19 cellular contexts compared by ENCODE assay signal in genomic region chr3:36210840-36211655, GRCh38.
A peak's percentile ranks its signal among the peaks of the same experiment; 100 is the strongest.
DNase-seq lines count a peak whose midpoint lies in the region; ATAC-seq and TF ChIP-seq lines count a peak whose summit lies in the region.
"Had no signal": no experiment of that assay in that cellular context is flagged by ENCODE, and none has a peak within 500 bp of the region (broad histone marks: within the 10 kb centered on the region; RNA-seq: fewer than 3 reads in every experiment).

No MANE protein-coding gene starts in this region.

- peak; percentile 23; the same call in 1 of the 2 replicates for TF ChIP-seq RAD21 in SK-N-SH (IDR thresholded peaks at IDR 0.05; ENCODE audit: low read length)

- POLR2A ChIA-PET in SK-N-SH (lab: Yijun Ruan, JAX) = no interaction called here

- H3K9me3 ChIP-seq in SK-N-SH = no peaks in the 10 kb centered on the region
- H3K9me3 ChIP-seq in skeletal muscle tissue (ENCODE audit: control insufficient read depth in 3 of 3, low read length in 3 of 3) = no peaks in the 10 kb centered on the region
- H3K9me3 ChIP-seq: colonic mucosa, pancreas had no signal

- no peak overlapping the region for H3K9ac ChIP-seq in SK-N-SH
- H3K9ac ChIP-seq in skeletal muscle tissue (ENCODE audit: low read depth in 1 of 3, low read length in 3 of 3) = no peak overlapping the region

- 0 out of 2 replicates have a peak, but pooled peaks cover 3% of the 10 kb centered on the region for H3K9me2 ChIP-seq in SK-N-SH

- no peak overlapping the region for H2AFZ ChIP-seq in SK-N-SH (ENCODE audit: low read depth)

- peak; percentile 45 for ATAC-seq in GM19397 (IDR thresholded peaks at IDR 0.05; ENCODE audit: unreplicated experiment)
- ATAC-seq in HG03097 (IDR thresholded peaks at IDR 0.05; ENCODE audit: low FRiP score, unreplicated experiment) = peak; percentile 66
- no peak for ATAC-seq in HG03432 (IDR thresholded peaks at IDR 0.05; ENCODE audit: unreplicated experiment)
- ATAC-seq: activated CD8-positive, alpha-beta T cell treated with anti-CD3 and anti-CD28 coated beads, Interleukin-2, amount 10 ng/mL, durations not matched to agents 7 days and 5 days; activated T-cell treated with anti-CD3 and anti-CD28 coated beads, Interleukin-2, amount 50 U/mL, for 72 hours; HepG2; naive thymus-derived CD8-positive, alpha-beta T cell; pancreas had no signal

- H3K36me3 ChIP-seq in SK-N-SH (replicated peaks in 1 of 2; ENCODE audit: control insufficient read depth in 1 of 2, insufficient read depth in 2 of 2, low read length in 1 of 2) = no peaks in the 10 kb centered on the region
- H3K36me3 ChIP-seq in skeletal muscle tissue (ENCODE audit: control insufficient read depth in 3 of 3, insufficient read depth in 3 of 3, low read length in 3 of 3) = no peaks in the 10 kb centered on the region
- H3K36me3 ChIP-seq: colonic mucosa, pancreas had no signal

- no peaks in the 10 kb centered on the region for H3F3A ChIP-seq in SK-N-SH (replicated peaks; ENCODE audit: insufficient read depth)

- CTCF ChIA-PET in SK-N-SH (lab: Yijun Ruan, JAX) = interaction anchor here (1.3 kb wide), 1 partner anchor 9 kb away, joined by 4 read pairs; no protein-coding TSS in a partner anchor

- DNase-seq in SK-N-SH (no peak), posterior vena cava (ENCODE audit: low spot score) (no peak), dedifferentiated amniotic fluid mesenchymal stem cell (ENCODE audit: extremely low spot score) (no peak)
- DNase-seq: activated CD8-positive, alpha-beta T cell treated with anti-CD3 and anti-CD28 coated beads, Interleukin-2, amount 10 ng/mL, durations not matched to agents 7 days and 5 days; activated T-cell treated with anti-CD3 and anti-CD28 coated beads, Interleukin-2, amount 50 U/mL, for 72 hours; colonic mucosa; H9; hippocampal formation; naive thymus-derived CD8-positive, alpha-beta T cell; NCI-H1930; pancreas; stimulated activated CD4-positive, alpha-beta T cell treated with anti-CD3 and anti-CD28 coated beads, Interleukin-4, amount 100 ng/mL, for 24 hours; T-helper 2 cell had no signal

- no peak for TF ChIP-seq EP300 in SK-N-SH (IDR thresholded peaks at IDR 0.05; ENCODE audit: borderline replicate concordance in 1 of 2, low read depth in 1 of 2, low read length in 1 of 2)

- H3K4me1 ChIP-seq in SK-N-SH (ENCODE audit: control insufficient read depth in 1 of 2, insufficient read depth in 2 of 2, low read depth in 1 of 2, low read length in 1 of 2) (peaks cover 0 to 10% of the 10 kb centered on the region in 2 experiments; a peak in 3 of 4 replicates), skeletal muscle tissue (ENCODE audit: control insufficient read depth in 3 of 3, insufficient read depth in 3 of 3, low read length in 3 of 3) (peaks cover 2 to 21% (median 13%) of the 10 kb centered on the region in 3 donors)
- H3K4me1 ChIP-seq: colonic mucosa, pancreas had no signal

- intact Hi-C loops in posterior vena cava (cut with DNase I) = no loop called here

- no peaks in the 10 kb centered on the region for H4K20me1 ChIP-seq in SK-N-SH (ENCODE audit: insufficient read depth)

- H3K4me2 ChIP-seq in SK-N-SH = no peak overlapping the region

- H3K4me3 ChIP-seq in SK-N-SH (ENCODE audit: low read depth in 2 of 2, low read length in 1 of 2) (no peak overlapping the region), skeletal muscle tissue (ENCODE audit: low read length in 3 of 3) (no peak overlapping the region)
- H3K4me3 ChIP-seq: colonic mucosa, pancreas, skin epidermis had no signal

- WGBS in SK-N-SH (ENCODE audit: low lambda C conversion rate) = 73% methylated on average over 3 of the region's 3 CpGs

- H3K27ac ChIP-seq in SK-N-SH (ENCODE audit: low read depth in 2 of 2, low read length in 1 of 2) = no peak overlapping the region
- H3K27ac ChIP-seq in skeletal muscle tissue (ENCODE audit: low read depth, low read length) = peak overlapping the region; percentile 66
- H3K27ac ChIP-seq: colonic mucosa, pancreas, skin epidermis had no signal

- no peaks in the 10 kb centered on the region for H3K79me2 ChIP-seq in SK-N-SH (ENCODE audit: insufficient read depth)

- TF ChIP-seq CTCF in SK-N-SH (IDR thresholded peaks at IDR 0.05) = no peak

- H3K27me3 ChIP-seq in SK-N-SH (ENCODE audit: insufficient read depth) = no peaks in the 10 kb centered on the region
- H3K27me3 ChIP-seq in skeletal muscle tissue (ENCODE audit: control insufficient read depth in 3 of 3, insufficient read depth in 3 of 3, low read length in 3 of 3) = no peaks in the 10 kb centered on the region
- H3K27me3 ChIP-seq: colonic mucosa, pancreas had no signal

TF ChIP-seq in SK-N-SH, 30 proteins besides CTCF, POLR2A, EP300 and RAD21 (continues in another document):
- TF ChIP-seq SMC3 (IDR thresholded peaks at IDR 0.05; ENCODE audit: low read depth, low read length) (no peak), YY1 (IDR thresholded peaks at IDR 0.05; ENCODE audit: low read depth) (no peak), FOXM1 (IDR thresholded peaks at IDR 0.05; ENCODE audit: low read depth) (no peak), TAF1 (IDR thresholded peaks at IDR 0.05; ENCODE audit: borderline replicate concordance, low read depth, low read length) (no peak), POLR2AphosphoS5 (IDR thresholded peaks at IDR 0.05; ENCODE audit: low read depth, low read length) (no peak), FOXJ3 (CRISPR knock-in tag; IDR thresholded peaks at IDR 0.05) (no peak), TEAD4 (IDR thresholded peaks at IDR 0.05; ENCODE audit: borderline replicate concordance, insufficient read depth) (no peak), RFX5 (IDR thresholded peaks at IDR 0.05; ENCODE audit: low read length) (no peak)
- TF ChIP-seq, protein P1, sequence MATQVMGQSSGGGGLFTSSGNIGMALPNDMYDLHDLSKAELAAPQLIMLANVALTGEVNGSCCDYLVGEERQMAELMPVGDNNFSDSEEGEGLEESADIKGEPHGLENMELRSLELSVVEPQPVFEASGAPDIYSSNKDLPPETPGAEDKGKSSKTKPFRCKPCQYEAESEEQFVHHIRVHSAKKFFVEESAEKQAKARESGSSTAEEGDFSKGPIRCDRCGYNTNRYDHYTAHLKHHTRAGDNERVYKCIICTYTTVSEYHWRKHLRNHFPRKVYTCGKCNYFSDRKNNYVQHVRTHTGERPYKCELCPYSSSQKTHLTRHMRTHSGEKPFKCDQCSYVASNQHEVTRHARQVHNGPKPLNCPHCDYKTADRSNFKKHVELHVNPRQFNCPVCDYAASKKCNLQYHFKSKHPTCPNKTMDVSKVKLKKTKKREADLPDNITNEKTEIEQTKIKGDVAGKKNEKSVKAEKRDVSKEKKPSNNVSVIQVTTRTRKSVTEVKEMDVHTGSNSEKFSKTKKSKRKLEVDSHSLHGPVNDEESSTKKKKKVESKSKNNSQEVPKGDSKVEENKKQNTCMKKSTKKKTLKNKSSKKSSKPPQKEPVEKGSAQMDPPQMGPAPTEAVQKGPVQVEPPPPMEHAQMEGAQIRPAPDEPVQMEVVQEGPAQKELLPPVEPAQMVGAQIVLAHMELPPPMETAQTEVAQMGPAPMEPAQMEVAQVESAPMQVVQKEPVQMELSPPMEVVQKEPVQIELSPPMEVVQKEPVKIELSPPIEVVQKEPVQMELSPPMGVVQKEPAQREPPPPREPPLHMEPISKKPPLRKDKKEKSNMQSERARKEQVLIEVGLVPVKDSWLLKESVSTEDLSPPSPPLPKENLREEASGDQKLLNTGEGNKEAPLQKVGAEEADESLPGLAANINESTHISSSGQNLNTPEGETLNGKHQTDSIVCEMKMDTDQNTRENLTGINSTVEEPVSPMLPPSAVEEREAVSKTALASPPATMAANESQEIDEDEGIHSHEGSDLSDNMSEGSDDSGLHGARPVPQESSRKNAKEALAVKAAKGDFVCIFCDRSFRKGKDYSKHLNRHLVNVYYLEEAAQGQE (IDR thresholded peaks at IDR 0.05; ENCODE audit: low read depth, low read length) = no peak
- TF ChIP-seq, protein P2, sequence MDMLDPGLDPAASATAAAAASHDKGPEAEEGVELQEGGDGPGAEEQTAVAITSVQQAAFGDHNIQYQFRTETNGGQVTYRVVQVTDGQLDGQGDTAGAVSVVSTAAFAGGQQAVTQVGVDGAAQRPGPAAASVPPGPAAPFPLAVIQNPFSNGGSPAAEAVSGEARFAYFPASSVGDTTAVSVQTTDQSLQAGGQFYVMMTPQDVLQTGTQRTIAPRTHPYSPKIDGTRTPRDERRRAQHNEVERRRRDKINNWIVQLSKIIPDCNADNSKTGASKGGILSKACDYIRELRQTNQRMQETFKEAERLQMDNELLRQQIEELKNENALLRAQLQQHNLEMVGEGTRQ (IDR thresholded peaks at IDR 0.05; ENCODE audit: borderline replicate concordance, low read depth, low read length) = no peak
- TF ChIP-seq, protein P3, sequence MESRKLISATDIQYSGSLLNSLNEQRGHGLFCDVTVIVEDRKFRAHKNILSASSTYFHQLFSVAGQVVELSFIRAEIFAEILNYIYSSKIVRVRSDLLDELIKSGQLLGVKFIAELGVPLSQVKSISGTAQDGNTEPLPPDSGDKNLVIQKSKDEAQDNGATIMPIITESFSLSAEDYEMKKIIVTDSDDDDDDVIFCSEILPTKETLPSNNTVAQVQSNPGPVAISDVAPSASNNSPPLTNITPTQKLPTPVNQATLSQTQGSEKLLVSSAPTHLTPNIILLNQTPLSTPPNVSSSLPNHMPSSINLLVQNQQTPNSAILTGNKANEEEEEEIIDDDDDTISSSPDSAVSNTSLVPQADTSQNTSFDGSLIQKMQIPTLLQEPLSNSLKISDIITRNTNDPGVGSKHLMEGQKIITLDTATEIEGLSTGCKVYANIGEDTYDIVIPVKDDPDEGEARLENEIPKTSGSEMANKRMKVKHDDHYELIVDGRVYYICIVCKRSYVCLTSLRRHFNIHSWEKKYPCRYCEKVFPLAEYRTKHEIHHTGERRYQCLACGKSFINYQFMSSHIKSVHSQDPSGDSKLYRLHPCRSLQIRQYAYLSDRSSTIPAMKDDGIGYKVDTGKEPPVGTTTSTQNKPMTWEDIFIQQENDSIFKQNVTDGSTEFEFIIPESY (IDR thresholded peaks at IDR 0.05; ENCODE audit: borderline replicate concordance, low read depth) = no peak
- TF ChIP-seq, protein P4, sequence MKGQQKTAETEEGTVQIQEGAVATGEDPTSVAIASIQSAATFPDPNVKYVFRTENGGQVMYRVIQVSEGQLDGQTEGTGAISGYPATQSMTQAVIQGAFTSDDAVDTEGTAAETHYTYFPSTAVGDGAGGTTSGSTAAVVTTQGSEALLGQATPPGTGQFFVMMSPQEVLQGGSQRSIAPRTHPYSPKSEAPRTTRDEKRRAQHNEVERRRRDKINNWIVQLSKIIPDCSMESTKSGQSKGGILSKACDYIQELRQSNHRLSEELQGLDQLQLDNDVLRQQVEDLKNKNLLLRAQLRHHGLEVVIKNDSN (IDR thresholded peaks at IDR 0.05; ENCODE audit: borderline replicate concordance, low read depth) = no peak
